Comparison of ENCODE assay signal across 1 cellular context in genomic region chrX:44992775-44993174, GRCh38.
TF ChIP-seq lines count a peak whose summit lies in the region.

No MANE protein-coding gene starts in this region.

TF ChIP-seq in K562, 482 proteins besides CTCF, POLR2A, EP300 and RAD21 (continued from another document):
- TF ChIP-seq, protein P1, sequence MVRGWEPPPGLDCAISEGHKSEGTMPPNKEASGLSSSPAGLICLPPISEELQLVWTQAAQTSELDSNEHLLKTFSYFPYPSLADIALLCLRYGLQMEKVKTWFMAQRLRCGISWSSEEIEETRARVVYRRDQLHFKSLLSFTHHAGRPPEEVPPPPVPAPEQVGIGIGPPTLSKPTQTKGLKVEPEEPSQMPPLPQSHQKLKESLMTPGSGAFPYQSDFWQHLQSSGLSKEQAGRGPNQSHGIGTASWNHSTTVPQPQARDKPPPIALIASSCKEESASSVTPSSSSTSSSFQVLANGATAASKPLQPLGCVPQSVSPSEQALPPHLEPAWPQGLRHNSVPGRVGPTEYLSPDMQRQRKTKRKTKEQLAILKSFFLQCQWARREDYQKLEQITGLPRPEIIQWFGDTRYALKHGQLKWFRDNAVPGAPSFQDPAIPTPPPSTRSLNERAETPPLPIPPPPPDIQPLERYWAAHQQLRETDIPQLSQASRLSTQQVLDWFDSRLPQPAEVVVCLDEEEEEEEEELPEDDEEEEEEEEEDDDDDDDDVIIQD (CRISPR knock-in tag; IDR thresholded peaks at IDR 0.05): no peak
- no peak for TF ChIP-seq FOXA1 (IDR thresholded peaks at IDR 0.05; ENCODE audit: borderline replicate concordance)
- 0 out of 2 replicates have a peak, but pooled peaks have one; percentile 3 for TF ChIP-seq EGR1 (conservative IDR thresholded peaks at IDR 0.05)
- TF ChIP-seq ZNF316 (IDR thresholded peaks at IDR 0.05): 0 out of 2 replicates have a peak, but pooled peaks have one; percentile 1
- TF ChIP-seq DEAF1 (CRISPR knock-in tag; IDR thresholded peaks at IDR 0.05): no peak
- TF ChIP-seq BMI1 (IDR thresholded peaks at IDR 0.05; ENCODE audit: low read length): no peak
- no peak for TF ChIP-seq FOXJ3 (CRISPR knock-in tag; IDR thresholded peaks at IDR 0.05)
- TF ChIP-seq NCOA1 (IDR thresholded peaks at IDR 0.05; ENCODE audit: low read depth): no peak
- no peak for TF ChIP-seq ZNF507 (tag; conservative IDR thresholded peaks at IDR 0.05)
- TF ChIP-seq FOXO4 (CRISPR knock-in tag; IDR thresholded peaks at IDR 0.05): no peak
- TF ChIP-seq JUNB (CRISPR knock-in tag; conservative IDR thresholded peaks at IDR 0.05): no peak
- TF ChIP-seq ARID1B (IDR thresholded peaks at IDR 0.05): peak; percentile 59
- no peak for TF ChIP-seq TRIM28 (IDR thresholded peaks at IDR 0.05)
- no peak for TF ChIP-seq NFE2L1 (tag; IDR thresholded peaks at IDR 0.05; ENCODE audit: borderline replicate concordance, low read depth)
- TF ChIP-seq MIER1 (IDR thresholded peaks at IDR 0.05; ENCODE audit: low read depth): no peak
- no peak for TF ChIP-seq POLR2H (tag; IDR thresholded peaks at IDR 0.05; ENCODE audit: low read depth)
- no peak for TF ChIP-seq GTF2A2 (tag; IDR thresholded peaks at IDR 0.05)
- peak; percentile 60 for TF ChIP-seq MEIS2 (IDR thresholded peaks at IDR 0.05; ENCODE audit: partially characterized antibody)
- peak; percentile 71 for TF ChIP-seq CBFA2T3 (IDR thresholded peaks at IDR 0.05)
- TF ChIP-seq DPF2 (IDR thresholded peaks at IDR 0.05): 0 out of 2 replicates have a peak, but pooled peaks have one; percentile 21
- TF ChIP-seq, protein P2, sequence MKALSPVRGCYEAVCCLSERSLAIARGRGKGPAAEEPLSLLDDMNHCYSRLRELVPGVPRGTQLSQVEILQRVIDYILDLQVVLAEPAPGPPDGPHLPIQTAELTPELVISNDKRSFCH (CRISPR knock-in tag; IDR thresholded peaks at IDR 0.05): no peak
- TF ChIP-seq, protein P2 (tag; IDR thresholded peaks at IDR 0.05): no peak
- peak; percentile 78; the same call in 1 of the 2 replicates for TF ChIP-seq SOX6 (IDR thresholded peaks at IDR 0.05)
- no peak for TF ChIP-seq HDAC1 (IDR thresholded peaks at IDR 0.05)
- 0 out of 4 replicates have a peak, but pooled peaks of 1 of the 2 experiments have one; percentile 17 for TF ChIP-seq KDM1A (IDR thresholded peaks at IDR 0.05)
- TF ChIP-seq ZBTB8A (IDR thresholded peaks at IDR 0.05; ENCODE audit: partially characterized antibody): no peak
